8 cellular contexts compared by ENCODE assay signal in the genomic region with DNA sequence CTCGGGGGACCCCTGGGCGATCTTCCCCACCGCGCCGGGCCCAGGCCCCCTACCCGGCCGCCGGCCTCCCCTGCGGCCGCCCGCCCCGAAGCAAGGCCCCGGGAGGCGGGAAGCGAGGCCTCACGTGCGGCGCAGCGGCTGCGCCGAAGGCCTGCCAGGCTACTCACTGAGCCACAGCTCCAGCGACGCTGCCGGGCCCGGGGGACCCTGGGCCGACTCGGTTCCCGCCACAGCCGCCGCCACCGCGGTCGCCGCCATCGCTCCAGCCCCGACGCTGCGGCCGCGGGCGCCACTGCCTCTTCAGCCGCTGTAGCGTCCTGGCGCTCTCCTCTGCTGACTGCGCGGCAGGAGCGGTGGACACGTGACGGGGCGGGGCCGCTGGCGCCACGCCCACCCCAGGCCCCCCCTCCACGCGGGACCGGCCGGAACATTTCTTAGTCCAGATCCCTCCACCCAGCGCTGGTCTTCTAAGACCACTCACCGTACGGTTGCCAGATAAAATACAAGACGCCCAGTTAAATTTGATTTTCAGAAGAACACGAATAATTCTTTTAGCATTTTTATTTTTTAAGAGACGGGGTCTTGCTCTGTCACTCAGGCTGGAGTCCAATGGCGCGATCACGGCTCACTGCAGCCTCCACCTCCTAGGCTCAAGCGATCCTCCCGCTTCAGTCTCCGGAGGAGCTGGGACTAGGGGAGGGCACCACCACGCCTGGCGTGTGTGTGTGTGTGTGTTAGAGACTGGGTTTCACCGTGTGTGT. TPM values are rescaled to one million over a fixed set of nuclear protein-coding genes. Genes with fewer than 3 reads are reported as not detected.
DNase-seq lines count a peak whose midpoint lies in the region; ATAC-seq and TF ChIP-seq lines count a peak whose summit lies in the region.

Gene GGA2 (minus strand): TSS at position 341 of the 761 bp plus-strand sequence. CDS start 83 bp downstream, at position 258.

- CTCF ChIA-PET in CD4-positive, alpha-beta T cell (lab: Charles Lee): interaction anchor here (1.1 to 2.0 kb wide), 2 partner anchors 47 to 76 kb away, joined by 5 read pairs; partner anchors contain the start of genes EARS2 and UBFD1
- CTCF ChIA-PET in activated CD8-positive, alpha-beta memory T cell treated with anti-CD3 and anti-CD28 coated beads, Interleukin-2, amount 10 ng/mL, durations not matched to agents 7 days and 5 days (lab: Charles Lee): interaction anchor here (1.0 to 1.1 kb wide), 2 partner anchors 46 to 75 kb away, joined by 3 to 4 read pairs; no protein-coding TSS in a partner anchor

- intact Hi-C loops in CD4-positive, alpha-beta T cell (cut with DNase I, micrococcal nuclease): loop anchor here (1.0 to 2.0 kb wide), 3 partner anchors 46 to 86 kb away; partner anchors contain the start of genes EARS2 (in 2 of the 2), UBFD1 (in 2 of the 2) and NDUFAB1 (in 1 of the 2)

- H3K9ac ChIP-seq in endocrine pancreas (ENCODE audit: control insufficient read depth, insufficient read depth, low read length): peak within 1 kb of the TSS; percentile 75

- no peak for TF ChIP-seq CTCF in CD4-positive, alpha-beta T cell (IDR thresholded peaks at IDR 0.05)

- H3K4me1 Mint-ChIP-seq in CD4-positive, alpha-beta T cell (ENCODE audit: low read depth): peaks cover 58% of the 10 kb centered on the region
- H3K4me1 Mint-ChIP-seq in activated CD8-positive, alpha-beta memory T cell treated with anti-CD3 and anti-CD28 coated beads, Interleukin-2, amount 10 ng/mL, durations not matched to agents 7 days and 5 days: peaks cover 67% of the 10 kb centered on the region

- no peaks in the 10 kb centered on the region for H3K27me3 ChIP-seq in CD4-positive, alpha-beta T cell (ENCODE audit: control insufficient read depth, insufficient read depth, low read length)
- H3K27me3 ChIP-seq in endocrine pancreas (ENCODE audit: control insufficient read depth, insufficient read depth, low read length): no peaks in the 10 kb centered on the region

- peak within 1 kb of the TSS; percentile 85 for H3K4me3 ChIP-seq in endocrine pancreas (ENCODE audit: control insufficient read depth, insufficient read depth, low read length)

- POLR2A ChIA-PET in CD4-positive, alpha-beta T cell (lab: Charles Lee): interaction anchor here (0.7 to 2.3 kb wide), 5 partner anchors 12 to 131 kb away, joined by 3 to 17 read pairs (median 3); partner anchors contain the start of genes DCTN5, EARS2, PALB2 and UBFD1

- H3K36me3 ChIP-seq in endocrine pancreas (ENCODE audit: control insufficient read depth, insufficient read depth, low read length): no peaks in the 10 kb centered on the region

- H3K9me3 Mint-ChIP-seq in CD4-positive, alpha-beta T cell: no peaks in the 10 kb centered on the region
- no peaks in the 10 kb centered on the region for H3K9me3 Mint-ChIP-seq in activated CD8-positive, alpha-beta memory T cell treated with anti-CD3 and anti-CD28 coated beads, Interleukin-2, amount 10 ng/mL, durations not matched to agents 7 days and 5 days (ENCODE audit: low read depth)

- no peaks in the 10 kb centered on the region for H3K9me3 ChIP-seq in CD4-positive, alpha-beta T cell (ENCODE audit: control insufficient read depth, low read length)
- H3K9me3 ChIP-seq in endocrine pancreas (ENCODE audit: control insufficient read depth, low read length): no peaks in the 10 kb centered on the region

- peak; percentile 65 to 82 (median 71) for DNase-seq in CD4-positive, alpha-beta T cell
- DNase-seq in HS-27A (ENCODE audit: low read depth) (peak; percentile 39), NOMO-1 treated with dmso at 0.1 percent for 144 hours (lab: John Stamatoyannopoulos, UW; ENCODE audit: unreplicated experiment) (peak; percentile 58), mesenteric fat pad (ENCODE audit: low spot score) (peak; percentile 95)
- peak; percentile 85 for DNase-seq in activated CD8-positive, alpha-beta memory T cell treated with anti-CD3 and anti-CD28 coated beads, Interleukin-2, amount 10 ng/mL, durations not matched to agents 7 days and 5 days
- peak; percentile 70 for DNase-seq in stimulated activated CD8-positive, alpha-beta memory T cell treated with anti-CD3 and anti-CD28 coated beads, Interleukin-12 subunit alpha, Interleukin-12 subunit beta, amount 100 ng/mL, for 4 hours (ENCODE audit: low read depth)

- H3K27ac Mint-ChIP-seq in CD4-positive, alpha-beta T cell: peak within 1 kb of the TSS; percentile 84
- H3K27ac Mint-ChIP-seq in activated CD8-positive, alpha-beta memory T cell treated with anti-CD3 and anti-CD28 coated beads, Interleukin-2, amount 10 ng/mL, durations not matched to agents 7 days and 5 days: peak within 1 kb of the TSS; percentile 79

- no peaks in the 10 kb centered on the region for H3K27me3 Mint-ChIP-seq in CD4-positive, alpha-beta T cell
- H3K27me3 Mint-ChIP-seq in activated CD8-positive, alpha-beta memory T cell treated with anti-CD3 and anti-CD28 coated beads, Interleukin-2, amount 10 ng/mL, durations not matched to agents 7 days and 5 days: no peaks in the 10 kb centered on the region

- H3K36me3 Mint-ChIP-seq in CD4-positive, alpha-beta T cell (ENCODE audit: low read depth): peaks cover 5% of the 10 kb centered on the region
- H3K36me3 Mint-ChIP-seq in activated CD8-positive, alpha-beta memory T cell treated with anti-CD3 and anti-CD28 coated beads, Interleukin-2, amount 10 ng/mL, durations not matched to agents 7 days and 5 days: peaks cover 36% of the 10 kb centered on the region

- peak within 1 kb of the TSS; percentile 13 for H3K27ac ChIP-seq in CD4-positive, alpha-beta T cell (ENCODE audit: low read depth, low read length)

- H3K4me1 ChIP-seq in endocrine pancreas (ENCODE audit: control insufficient read depth, insufficient read depth, low read length): peaks cover 5% of the 10 kb centered on the region

- H3K4me3 Mint-ChIP-seq in CD4-positive, alpha-beta T cell: peak within 1 kb of the TSS; percentile 99
- peak within 1 kb of the TSS; percentile 80 for H3K4me3 Mint-ChIP-seq in activated CD8-positive, alpha-beta memory T cell treated with anti-CD3 and anti-CD28 coated beads, Interleukin-2, amount 10 ng/mL, durations not matched to agents 7 days and 5 days

- ATAC-seq in CD4-positive, alpha-beta T cell (ENCODE audit: poor library complexity): peak; percentile 86
- peak; percentile 76 for ATAC-seq in GM19452 (IDR thresholded peaks at IDR 0.05; ENCODE audit: unreplicated experiment)
- peak; percentile 91 for ATAC-seq in activated CD8-positive, alpha-beta memory T cell treated with anti-CD3 and anti-CD28 coated beads, Interleukin-2, amount 10 ng/mL, durations not matched to agents 7 days and 5 days

RNA-seq across cellular contexts. Expression of gene GGA2, which starts in this region (rescaled TPM):
- total RNA-seq in CD4-positive, alpha-beta T cell: 10 to 100 TPM; 96.5 to 96.9 TPM
- total RNA-seq in activated CD8-positive, alpha-beta memory T cell treated with anti-CD3 and anti-CD28 coated beads, Interleukin-2, amount 10 ng/mL, durations not matched to agents 7 days and 5 days: 100 to 1,000 TPM; 112 to 115 TPM
- 65.7 TPM for total RNA-seq in mesenteric fat pad

Comparison
In these comparisons a context has a peak if more than half of its experiments do, and no peak if none do; other contexts are left out.
1. Peak in every context shown above with its lines: DNase-seq, ATAC-seq, H3K4me3 ChIP-seq and H3K27ac ChIP-seq.
2. DNase-seq: peak in every context shown above with its lines; median percentile 95 in mesenteric fat pad; 85 in activated CD8-positive, alpha-beta memory T cell treated with anti-CD3 and anti-CD28 coated beads, Interleukin-2, amount 10 ng/mL, durations not matched to agents 7 days and 5 days; 71 in CD4-positive, alpha-beta T cell; 70 in stimulated activated CD8-positive, alpha-beta memory T cell treated with anti-CD3 and anti-CD28 coated beads, Interleukin-12 subunit alpha, Interleukin-12 subunit beta, amount 100 ng/mL, for 4 hours; 58 in NOMO-1 treated with dmso at 0.1 percent for 144 hours; 39 in HS-27A.